In the genomic region with DNA sequence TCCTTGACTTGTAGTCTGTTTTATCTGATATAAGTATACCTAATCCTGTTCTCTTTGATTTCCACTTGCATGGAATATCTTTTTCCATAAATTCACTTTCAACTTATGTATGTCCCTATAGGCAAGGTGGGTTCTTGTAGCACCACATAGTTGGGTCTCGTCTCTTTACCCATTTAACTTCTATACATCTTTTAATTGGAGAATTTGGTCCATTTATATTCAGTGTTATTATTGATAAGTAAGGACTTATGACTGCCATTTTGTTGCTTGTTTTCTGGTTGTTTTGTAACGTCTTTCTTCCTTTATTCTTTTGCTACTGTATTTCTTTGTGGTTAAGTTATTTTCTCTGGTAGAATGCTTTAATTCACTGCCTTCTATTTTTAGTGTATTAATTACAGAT, we compare ENCODE assay signal across 9 cellular contexts. TPM values are rescaled to one million over a fixed set of nuclear protein-coding genes. Genes with fewer than 3 reads are reported as not detected.
"Had no signal": no experiment of that assay in that cellular context is flagged by ENCODE, and none has a peak within 500 bp of the region (broad histone marks: within the 10 kb centered on the region; RNA-seq: fewer than 3 reads in every experiment).

No MANE protein-coding gene starts in this region.

- DNase-seq: IMR-90, KBM-7, KG1 had no signal

- H3K27ac ChIP-seq: HL-60 had no signal

- ATAC-seq: HepG2 had no signal

- H3K36me3 Mint-ChIP-seq: IgD-negative memory B cell had no signal

- H3K4me3 Mint-ChIP-seq: IgD-negative memory B cell had no signal

- H3K27ac Mint-ChIP-seq: IgD-negative memory B cell had no signal

- FAIRE-seq: HepG2, HTR-8/SVneo had no signal

RNA-seq across cellular contexts. Expression of a gene that starts 14.5 kb away (rescaled TPM):
- total RNA-seq: HepG2 had no signal
- polyA plus RNA-seq: HepG2, IgD-negative memory B cell had no signal

RNA-seq across cellular contexts. Expression of a gene that starts 25.3 kb away (rescaled TPM):
- total RNA-seq: HepG2, HT-29, HT1080, IMR-90 had no signal
- polyA plus RNA-seq: HepG2, IgD-negative memory B cell, IMR-90 had no signal
